ENCODE assay signal across 16 cellular contexts in the genomic region with DNA sequence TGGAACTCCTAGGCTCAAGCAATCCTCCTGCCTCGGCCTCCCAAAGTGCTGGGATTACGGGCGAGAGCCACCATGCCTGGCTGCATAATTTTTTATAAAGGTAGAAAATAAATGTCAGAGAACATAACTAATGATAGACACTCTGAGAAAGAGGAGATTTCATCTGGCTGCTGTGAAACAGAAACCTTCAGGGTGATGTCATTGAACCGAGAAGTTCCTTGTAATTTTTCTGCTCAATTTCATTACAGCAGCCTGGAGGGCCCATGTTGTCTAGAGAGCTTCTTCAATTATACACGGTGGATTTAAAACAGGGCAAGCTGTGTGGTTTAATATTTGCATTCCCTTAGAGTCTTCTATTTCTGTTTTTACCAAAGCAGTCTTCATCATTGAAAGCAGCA.
DNase-seq lines count a peak whose midpoint lies in the region; ATAC-seq and TF ChIP-seq lines count a peak whose summit lies in the region.
"Had no signal": no experiment of that assay in that cellular context is flagged by ENCODE, and none has a peak within 500 bp of the region (broad histone marks: within the 10 kb centered on the region; RNA-seq: fewer than 3 reads in every experiment).

No MANE protein-coding gene starts in this region.

- peaks cover 45% of the 10 kb centered on the region for H3K36me3 Mint-ChIP-seq in activated CD4-positive, alpha-beta T cell treated with anti-CD3 and anti-CD28 coated beads, Interleukin-2, amount 10 ng/mL, durations not matched to agents 7 days and 5 days (ENCODE audit: low read depth)
- peaks cover 7% of the 10 kb centered on the region for H3K36me3 Mint-ChIP-seq in natural killer cell

- TF ChIP-seq CTCF in natural killer cell (IDR thresholded peaks at IDR 0.05): no peak

- no peak overlapping the region for H3K4me3 ChIP-seq in HUES48 (ENCODE audit: low read depth, low read length)
- H3K4me3 ChIP-seq: GM23338, neural progenitor cell, testis had no signal

- no peak for DNase-seq in activated CD4-positive, alpha-beta T cell treated with anti-CD3 and anti-CD28 coated beads, Interleukin-2, amount 10 ng/mL, durations not matched to agents 7 days and 5 days
- DNase-seq in activated CD4-positive, alpha-beta T cell treated with anti-CD3 and anti-CD28 coated beads for 1 hour: no peak
- DNase-seq in stimulated activated naive CD8-positive, alpha-beta T cell treated with anti-CD3 and anti-CD28 coated beads, Interleukin-15, amount 100 ng/mL, for 72 hours: no peak
- DNase-seq in iPS-NIHi7 (ENCODE audit: extremely low spot score): no peak
- DNase-seq in AG08395 (ENCODE audit: low spot score): no peak
- no peak for DNase-seq in natural killer cell
- DNase-seq: activated CD8-positive, alpha-beta memory T cell treated with anti-CD3 and anti-CD28 coated beads, Interleukin-2, amount 10 ng/mL, durations not matched to agents 7 days and 5 days; DND-41; stimulated activated CD4-positive, alpha-beta T cell treated with anti-CD3 and anti-CD28 coated beads, Interleukin-2, amount 100 ng/mL, for 48 hours; T-cell; testis had no signal

- H3K27me3 ChIP-seq in HUES48 (ENCODE audit: control insufficient read depth, insufficient read depth, low read length): no peaks in the 10 kb centered on the region
- H3K27me3 ChIP-seq: neural progenitor cell, testis had no signal

- H3K9me3 ChIP-seq in HUES48 (ENCODE audit: control insufficient read depth, insufficient read depth, low read length): no peaks in the 10 kb centered on the region
- H3K9me3 ChIP-seq: testis had no signal

- peak overlapping the region; percentile 46 for H3K27ac Mint-ChIP-seq in activated CD4-positive, alpha-beta T cell treated with anti-CD3 and anti-CD28 coated beads, Interleukin-2, amount 10 ng/mL, durations not matched to agents 7 days and 5 days
- peak overlapping the region; percentile 16 to 55 for H3K27ac Mint-ChIP-seq in stimulated activated naive CD8-positive, alpha-beta T cell treated with anti-CD3 and anti-CD28 coated beads, Interleukin-15, amount 100 ng/mL, for 72 hours
- H3K27ac Mint-ChIP-seq in natural killer cell: no peak overlapping the region
- H3K27ac Mint-ChIP-seq: activated CD8-positive, alpha-beta memory T cell treated with anti-CD3 and anti-CD28 coated beads, Interleukin-2, amount 10 ng/mL, durations not matched to agents 7 days and 5 days; GM23338; neural progenitor cell had no signal

- peaks cover 15% of the 10 kb centered on the region for H3K4me1 ChIP-seq in HUES48 (ENCODE audit: control insufficient read depth, insufficient read depth, low read length)
- H3K4me1 ChIP-seq: testis had no signal

- no peaks in the 10 kb centered on the region for H3K27me3 Mint-ChIP-seq in activated CD4-positive, alpha-beta T cell treated with anti-CD3 and anti-CD28 coated beads, Interleukin-2, amount 10 ng/mL, durations not matched to agents 7 days and 5 days
- no peaks in the 10 kb centered on the region for H3K27me3 Mint-ChIP-seq in stimulated activated naive CD8-positive, alpha-beta T cell treated with anti-CD3 and anti-CD28 coated beads, Interleukin-15, amount 100 ng/mL, for 72 hours
- no peaks in the 10 kb centered on the region for H3K27me3 Mint-ChIP-seq in natural killer cell (ENCODE audit: low read depth in 2 of 2)
- H3K27me3 Mint-ChIP-seq: activated CD8-positive, alpha-beta memory T cell treated with anti-CD3 and anti-CD28 coated beads, Interleukin-2, amount 10 ng/mL, durations not matched to agents 7 days and 5 days; T-cell had no signal

- peaks cover 35% of the 10 kb centered on the region for H3K4me1 Mint-ChIP-seq in activated CD4-positive, alpha-beta T cell treated with anti-CD3 and anti-CD28 coated beads, Interleukin-2, amount 10 ng/mL, durations not matched to agents 7 days and 5 days
- H3K4me1 Mint-ChIP-seq in stimulated activated naive CD8-positive, alpha-beta T cell treated with anti-CD3 and anti-CD28 coated beads, Interleukin-15, amount 100 ng/mL, for 72 hours: peaks cover 25% of the 10 kb centered on the region
- peaks cover 16 to 17% of the 10 kb centered on the region in 2 donors for H3K4me1 Mint-ChIP-seq in natural killer cell

- no peaks in the 10 kb centered on the region for H3K9me3 Mint-ChIP-seq in activated CD4-positive, alpha-beta T cell treated with anti-CD3 and anti-CD28 coated beads, Interleukin-2, amount 10 ng/mL, durations not matched to agents 7 days and 5 days
- no peaks in the 10 kb centered on the region for H3K9me3 Mint-ChIP-seq in stimulated activated naive CD8-positive, alpha-beta T cell treated with anti-CD3 and anti-CD28 coated beads, Interleukin-15, amount 100 ng/mL, for 72 hours
- no peaks in the 10 kb centered on the region for H3K9me3 Mint-ChIP-seq in natural killer cell
- H3K9me3 Mint-ChIP-seq: GM23338, neural progenitor cell, T-cell had no signal

- H3K9ac ChIP-seq in HUES48 (ENCODE audit: low read depth, low read length): no peak overlapping the region
- H3K9ac ChIP-seq: neural progenitor cell had no signal

- H3K36me3 ChIP-seq in HUES48 (ENCODE audit: control insufficient read depth, insufficient read depth, low read length): no peaks in the 10 kb centered on the region
- H3K36me3 ChIP-seq: neural progenitor cell had no signal

- POLR2A ChIA-PET in activated CD4-positive, alpha-beta T cell treated with anti-CD3 and anti-CD28 coated beads, Interleukin-2, amount 10 ng/mL, durations not matched to agents 7 days and 5 days (lab: Charles Lee): no interaction called here

- H3K4me3 Mint-ChIP-seq in activated CD4-positive, alpha-beta T cell treated with anti-CD3 and anti-CD28 coated beads, Interleukin-2, amount 10 ng/mL, durations not matched to agents 7 days and 5 days: no peak overlapping the region
- no peak overlapping the region for H3K4me3 Mint-ChIP-seq in stimulated activated naive CD8-positive, alpha-beta T cell treated with anti-CD3 and anti-CD28 coated beads, Interleukin-15, amount 100 ng/mL, for 72 hours
- H3K4me3 Mint-ChIP-seq in natural killer cell: no peak overlapping the region
- H3K4me3 Mint-ChIP-seq: activated CD8-positive, alpha-beta memory T cell treated with anti-CD3 and anti-CD28 coated beads, Interleukin-2, amount 10 ng/mL, durations not matched to agents 7 days and 5 days; GM23338; neural progenitor cell; T-cell had no signal

- intact Hi-C loops in natural killer cell (cut with micrococcal nuclease): no loop called here

- CTCF ChIA-PET in activated CD4-positive, alpha-beta T cell treated with anti-CD3 and anti-CD28 coated beads, Interleukin-2, amount 10 ng/mL, durations not matched to agents 7 days and 5 days (lab: Charles Lee): interaction anchor here (1.1 to 1.7 kb wide), 2 partner anchors 10 to 21 kb away, joined by 3 read pairs; no protein-coding TSS in a partner anchor

- H3K27ac ChIP-seq in HUES48 (ENCODE audit: low read depth, low read length): peak overlapping the region; percentile 40
- H3K27ac ChIP-seq: epithelial cell of prostate, neural progenitor cell, testis had no signal

- ATAC-seq in HG02610 (IDR thresholded peaks at IDR 0.05; ENCODE audit: unreplicated experiment) (peak; percentile 54), natural killer cell (no peak)
- ATAC-seq in stimulated activated naive CD8-positive, alpha-beta T cell treated with anti-CD3 and anti-CD28 coated beads, Interleukin-15, amount 100 ng/mL, for 72 hours: no peak
- ATAC-seq: activated CD8-positive, alpha-beta memory T cell treated with anti-CD3 and anti-CD28 coated beads, Interleukin-2, amount 10 ng/mL, durations not matched to agents 7 days and 5 days; GM23338; T-cell had no signal

Comparison
In these comparisons a context has a peak if more than half of its experiments do, and no peak if none do; other contexts are left out.
1. H3K27ac Mint-ChIP-seq: peak in activated CD4-positive, alpha-beta T cell treated with anti-CD3 and anti-CD28 coated beads, Interleukin-2, amount 10 ng/mL, durations not matched to agents 7 days and 5 days (single experiment) and stimulated activated naive CD8-positive, alpha-beta T cell treated with anti-CD3 and anti-CD28 coated beads, Interleukin-15, amount 100 ng/mL, for 72 hours (2 of 2); none in natural killer cell (0 of 2).